ENCODE assay signal across 2 cellular contexts in the genomic region with DNA sequence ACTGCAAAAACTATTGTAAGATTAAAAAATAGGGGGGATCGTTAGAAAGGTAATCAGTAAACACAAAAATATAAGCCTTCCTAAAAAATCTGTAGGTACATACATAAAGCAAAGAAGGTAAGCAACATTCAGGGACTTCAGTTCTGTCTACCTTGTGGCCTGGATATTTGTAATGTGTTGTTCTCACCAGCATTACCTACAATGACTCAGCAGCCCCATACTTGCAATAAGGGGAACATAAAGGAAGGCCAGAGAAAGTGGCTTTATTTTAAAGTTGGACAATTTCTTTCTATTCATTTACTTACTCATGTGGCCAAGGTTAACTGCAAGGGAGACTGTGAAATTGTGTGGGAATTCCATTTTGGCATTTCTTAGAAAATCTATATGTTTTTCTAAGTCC.
TF ChIP-seq lines count a peak whose summit lies in the region.

No MANE protein-coding gene starts in this region.

TF ChIP-seq in A549, 52 proteins besides CTCF, POLR2A, EP300 and RAD21 (continued from another document):
- TF ChIP-seq TFCP2L1 (CRISPR knock-in tag; IDR thresholded peaks at IDR 0.05) (no peak), HEYL (CRISPR knock-in tag; IDR thresholded peaks at IDR 0.05) (no peak)

TF ChIP-seq in GM23338, 12 proteins besides CTCF, POLR2A, EP300 and RAD21 (continued from another document):
- TF ChIP-seq, protein P1, sequence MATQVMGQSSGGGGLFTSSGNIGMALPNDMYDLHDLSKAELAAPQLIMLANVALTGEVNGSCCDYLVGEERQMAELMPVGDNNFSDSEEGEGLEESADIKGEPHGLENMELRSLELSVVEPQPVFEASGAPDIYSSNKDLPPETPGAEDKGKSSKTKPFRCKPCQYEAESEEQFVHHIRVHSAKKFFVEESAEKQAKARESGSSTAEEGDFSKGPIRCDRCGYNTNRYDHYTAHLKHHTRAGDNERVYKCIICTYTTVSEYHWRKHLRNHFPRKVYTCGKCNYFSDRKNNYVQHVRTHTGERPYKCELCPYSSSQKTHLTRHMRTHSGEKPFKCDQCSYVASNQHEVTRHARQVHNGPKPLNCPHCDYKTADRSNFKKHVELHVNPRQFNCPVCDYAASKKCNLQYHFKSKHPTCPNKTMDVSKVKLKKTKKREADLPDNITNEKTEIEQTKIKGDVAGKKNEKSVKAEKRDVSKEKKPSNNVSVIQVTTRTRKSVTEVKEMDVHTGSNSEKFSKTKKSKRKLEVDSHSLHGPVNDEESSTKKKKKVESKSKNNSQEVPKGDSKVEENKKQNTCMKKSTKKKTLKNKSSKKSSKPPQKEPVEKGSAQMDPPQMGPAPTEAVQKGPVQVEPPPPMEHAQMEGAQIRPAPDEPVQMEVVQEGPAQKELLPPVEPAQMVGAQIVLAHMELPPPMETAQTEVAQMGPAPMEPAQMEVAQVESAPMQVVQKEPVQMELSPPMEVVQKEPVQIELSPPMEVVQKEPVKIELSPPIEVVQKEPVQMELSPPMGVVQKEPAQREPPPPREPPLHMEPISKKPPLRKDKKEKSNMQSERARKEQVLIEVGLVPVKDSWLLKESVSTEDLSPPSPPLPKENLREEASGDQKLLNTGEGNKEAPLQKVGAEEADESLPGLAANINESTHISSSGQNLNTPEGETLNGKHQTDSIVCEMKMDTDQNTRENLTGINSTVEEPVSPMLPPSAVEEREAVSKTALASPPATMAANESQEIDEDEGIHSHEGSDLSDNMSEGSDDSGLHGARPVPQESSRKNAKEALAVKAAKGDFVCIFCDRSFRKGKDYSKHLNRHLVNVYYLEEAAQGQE (IDR thresholded peaks at IDR 0.05; ENCODE audit: unreplicated experiment): no peak
- TF ChIP-seq EZH2phosphoT487 (IDR thresholded peaks at IDR 0.05; ENCODE audit: unreplicated experiment) (no peak), CREB1 (CRISPR knock-in tag; IDR thresholded peaks at IDR 0.05; ENCODE audit: low read depth) (no peak), ZNF462 (CRISPR knock-in tag; IDR thresholded peaks at IDR 0.05) (no peak), POLR2AphosphoS5 (IDR thresholded peaks at IDR 0.05; ENCODE audit: low read depth) (no peak), NANOG (IDR thresholded peaks at IDR 0.05; ENCODE audit: borderline replicate concordance) (no peak), STAT1 (IDR thresholded peaks at IDR 0.05; ENCODE audit: unreplicated experiment) (no peak)
- TF ChIP-seq, protein P2, sequence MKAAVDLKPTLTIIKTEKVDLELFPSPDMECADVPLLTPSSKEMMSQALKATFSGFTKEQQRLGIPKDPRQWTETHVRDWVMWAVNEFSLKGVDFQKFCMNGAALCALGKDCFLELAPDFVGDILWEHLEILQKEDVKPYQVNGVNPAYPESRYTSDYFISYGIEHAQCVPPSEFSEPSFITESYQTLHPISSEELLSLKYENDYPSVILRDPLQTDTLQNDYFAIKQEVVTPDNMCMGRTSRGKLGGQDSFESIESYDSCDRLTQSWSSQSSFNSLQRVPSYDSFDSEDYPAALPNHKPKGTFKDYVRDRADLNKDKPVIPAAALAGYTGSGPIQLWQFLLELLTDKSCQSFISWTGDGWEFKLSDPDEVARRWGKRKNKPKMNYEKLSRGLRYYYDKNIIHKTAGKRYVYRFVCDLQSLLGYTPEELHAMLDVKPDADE (IDR thresholded peaks at IDR 0.05): no peak
